In the genomic region with DNA sequence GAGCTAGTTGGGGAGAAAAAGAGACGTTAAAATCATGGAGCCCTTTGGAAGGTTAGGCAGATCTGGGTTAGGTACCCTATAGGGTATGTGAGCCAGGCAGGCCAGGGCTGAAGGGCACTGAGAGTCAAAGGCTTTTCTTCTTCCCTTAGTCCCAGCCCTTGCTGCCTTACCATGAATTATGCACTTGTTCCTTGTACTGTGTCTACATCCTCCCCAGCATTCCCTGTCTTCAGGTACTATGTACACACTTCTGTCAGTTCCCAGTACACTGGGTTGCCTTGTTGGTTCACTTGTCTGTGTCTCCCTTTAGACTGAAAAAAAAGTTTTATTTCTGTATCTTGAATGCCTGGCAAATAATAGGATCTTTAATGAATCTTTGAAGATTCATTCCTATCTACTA, we compare ENCODE assay signal across 24 cellular contexts. TPM values are rescaled to one million over a fixed set of nuclear protein-coding genes. Genes with fewer than 3 reads are reported as not detected.
DNase-seq lines count a peak whose midpoint lies in the region; ATAC-seq and TF ChIP-seq lines count a peak whose summit lies in the region.
"Had no signal": no experiment of that assay in that cellular context is flagged by ENCODE, and none has a peak within 500 bp of the region (broad histone marks: within the 10 kb centered on the region; RNA-seq: fewer than 3 reads in every experiment).

No MANE protein-coding gene starts in this region.

- no peak for TF ChIP-seq RAD21 in SK-N-SH (IDR thresholded peaks at IDR 0.05; ENCODE audit: low read length)

- H3K9me3 Mint-ChIP-seq in progenitor cell of endocrine pancreas (ENCODE audit: low read depth), result peaks cover 4% of the 10 kb centered on the region
- H3K9me3 Mint-ChIP-seq: activated naive CD8-positive, alpha-beta T cell treated with anti-CD3 and anti-CD28 coated beads, Interleukin-2, amount 50 U/mL, for 24 hours; activated T-helper 2 cell treated with anti-CD3 and anti-CD28 coated beads, Interferon-gamma antibody, Interleukin-2, Interleukin-4, amounts not matched to agents 10 μg/mL and 5 μg/mL and 100 μg/mL, durations not matched to agents 14 hours and 24 hours and 36 hours; memory B cell; neural crest cell had no signal

- CTCF ChIA-PET in SK-N-SH (lab: Yijun Ruan, JAX), result no interaction called here

- peaks cover 8% of the 10 kb centered on the region for H3K79me1 ChIP-seq in mesendoderm (ENCODE audit: low read length)

- H3K79me2 ChIP-seq in SK-N-SH (ENCODE audit: insufficient read depth), result peaks cover 80% of the 10 kb centered on the region
- no peaks in the 10 kb centered on the region for H3K79me2 ChIP-seq in mesendoderm (ENCODE audit: control insufficient read depth, insufficient read depth, low read length)

- no peak overlapping the region for H3K4me3 ChIP-seq in SK-N-SH (ENCODE audit: low read depth in 2 of 2, low read length in 1 of 2)
- H3K4me3 ChIP-seq in tibial artery, result no peak overlapping the region
- no peak overlapping the region for H3K4me3 ChIP-seq in mesendoderm (ENCODE audit: low read length)
- H3K4me3 ChIP-seq: heart right ventricle, right atrium auricular region, SJCRH30, testis had no signal

- intact Hi-C loops in tibial artery (cut with DNase I; ENCODE audit: low total_unique reads), result no loop called here

- H2AFZ ChIP-seq in SK-N-SH (ENCODE audit: low read depth), result no peak overlapping the region

- TF ChIP-seq EP300 in SK-N-SH (IDR thresholded peaks at IDR 0.05; ENCODE audit: borderline replicate concordance in 1 of 2, low read depth in 1 of 2, low read length in 1 of 2), result no peak

- no peak overlapping the region for H4K8ac ChIP-seq in mesendoderm (ENCODE audit: low read depth, low read length)

- H3K4ac ChIP-seq in mesendoderm (ENCODE audit: low read depth, low read length), result no peak overlapping the region

- no peak overlapping the region for H3K23ac ChIP-seq in mesendoderm (ENCODE audit: low read length)

- H3K18ac ChIP-seq in mesendoderm (ENCODE audit: low read length), result no peak overlapping the region

- H3K9me2 ChIP-seq in SK-N-SH, result no peaks in the 10 kb centered on the region

- POLR2A ChIA-PET in SK-N-SH (lab: Yijun Ruan, JAX), result no interaction called here

- no peak overlapping the region for H2BK5ac ChIP-seq in mesendoderm (ENCODE audit: low read length)

- H3K56ac ChIP-seq in mesendoderm (ENCODE audit: low read length), result no peak overlapping the region

- H3K4me1 Mint-ChIP-seq in progenitor cell of endocrine pancreas (ENCODE audit: low read depth), result no peaks in the 10 kb centered on the region
- H3K4me1 Mint-ChIP-seq: neural crest cell had no signal

- peaks cover 6% of the 10 kb centered on the region for H3K36me3 Mint-ChIP-seq in progenitor cell of endocrine pancreas (ENCODE audit: insufficient read depth)

- peak overlapping the region; percentile 27; the same call in 1 of the 2 replicates for H3K4me2 ChIP-seq in SK-N-SH
- no peak overlapping the region for H3K4me2 ChIP-seq in mesendoderm (ENCODE audit: low read length)

- H3K9ac ChIP-seq in SK-N-SH (peak overlapping the region; percentile 30; the same call in 1 of the 2 replicates), mesendoderm (ENCODE audit: low read length) (no peak overlapping the region)

- no peaks in the 10 kb centered on the region for H3K36me3 ChIP-seq in SK-N-SH (replicated peaks in 1 of 2; ENCODE audit: control insufficient read depth in 1 of 2, insufficient read depth in 2 of 2, low read length in 1 of 2)
- H3K36me3 ChIP-seq in tibial artery, result peaks cover 0 to 7% (median 6%) of the 10 kb centered on the region in 3 donors
- no peaks in the 10 kb centered on the region for H3K36me3 ChIP-seq in mesendoderm (ENCODE audit: control insufficient read depth, insufficient read depth, low read length)

- H3K4me3 Mint-ChIP-seq in progenitor cell of endocrine pancreas (ENCODE audit: low read depth), result no peak overlapping the region
- H3K4me3 Mint-ChIP-seq: activated naive CD8-positive, alpha-beta T cell treated with anti-CD3 and anti-CD28 coated beads, Interleukin-2, amount 50 U/mL, for 24 hours; memory B cell; neural crest cell had no signal

- H2AK5ac ChIP-seq in mesendoderm (ENCODE audit: low read length), result no peak overlapping the region

- H3K9me3 ChIP-seq in SK-N-SH (no peaks in the 10 kb centered on the region), tibial artery (no peaks in the 10 kb centered on the region)
- H3K9me3 ChIP-seq: heart right ventricle, right atrium auricular region, SJCRH30, testis had no signal

- WGBS in SK-N-SH (ENCODE audit: low lambda C conversion rate), result 100% methylated on average over 1 of the region's 1 CpG
- no CpG with 5 or more reads among the region's 1 CpG for WGBS in mesendoderm (ENCODE audit: extremely low coverage, insufficient coverage, low lambda C conversion rate)

- H3K27ac ChIP-seq in SK-N-SH (ENCODE audit: low read depth in 2 of 2, low read length in 1 of 2) (peak overlapping the region; percentile 56 to 75; a peak in 3 of 4 replicates), foreskin keratinocyte (peak overlapping the region; percentile 26), tibial artery (peak overlapping the region; percentile 45 to 63), mesendoderm (ENCODE audit: low read depth, low read length) (no peak overlapping the region)
- H3K27ac ChIP-seq: C4-2B, heart right ventricle, right atrium auricular region, SJCRH30, testis had no signal

- no peak overlapping the region for H2BK15ac ChIP-seq in mesendoderm (replicated peaks; ENCODE audit: low read depth)

- DNase-seq in SK-N-SH (no peak), foreskin keratinocyte (no peak), progenitor cell of endocrine pancreas (ENCODE audit: low spot score, unreplicated experiment) (no peak), tibial artery (no peak), mesendoderm (no peak)
- DNase-seq: activated naive CD8-positive, alpha-beta T cell treated with anti-CD3 and anti-CD28 coated beads, Interleukin-2, amount 50 U/mL, for 24 hours; DMS 273 treated with DMSO at 0.1 percent for 48 hours; heart right ventricle; NCI-H1417 treated with DMSO at 0.1 percent for 48 hours; NCI-H526 treated with DMSO at 0.1 percent for 48 hours; SJCRH30; T-helper 9 cell; testis had no signal

- no peaks in the 10 kb centered on the region; the same call in 1 of the 2 replicates for H4K20me1 ChIP-seq in SK-N-SH (ENCODE audit: insufficient read depth)

- H3K27me3 ChIP-seq in SK-N-SH (ENCODE audit: insufficient read depth), result no peaks in the 10 kb centered on the region
- H3K27me3 ChIP-seq in foreskin keratinocyte, result no peaks in the 10 kb centered on the region
- H3K27me3 ChIP-seq in tibial artery, result no peaks in the 10 kb centered on the region
- no peaks in the 10 kb centered on the region for H3K27me3 ChIP-seq in mesendoderm (ENCODE audit: insufficient read depth, low read length, poor library complexity)
- H3K27me3 ChIP-seq: heart right ventricle, right atrium auricular region, SJCRH30, testis had no signal

- peaks cover 54% of the 10 kb centered on the region for H3F3A ChIP-seq in SK-N-SH (replicated peaks; ENCODE audit: insufficient read depth)

- ATAC-seq in SK-N-SH treated with all-trans-retinoic acid at 6 μM for 48 hours, result no peak
- ATAC-seq in foreskin keratinocyte, result no peak
- no peak for ATAC-seq in HG03095 (IDR thresholded peaks at IDR 0.05; ENCODE audit: unreplicated experiment)
- no peak for ATAC-seq in HG03139 (IDR thresholded peaks at IDR 0.05; ENCODE audit: unreplicated experiment)
- ATAC-seq: activated naive CD8-positive, alpha-beta T cell treated with anti-CD3 and anti-CD28 coated beads, Interleukin-2, amount 50 U/mL, for 24 hours; heart right ventricle had no signal

- H3K27me3 Mint-ChIP-seq in progenitor cell of endocrine pancreas, result no peaks in the 10 kb centered on the region
- H3K27me3 Mint-ChIP-seq: activated naive CD8-positive, alpha-beta T cell treated with anti-CD3 and anti-CD28 coated beads, Interleukin-2, amount 50 U/mL, for 24 hours; memory B cell had no signal

- no peak overlapping the region for H2BK120ac ChIP-seq in mesendoderm (ENCODE audit: low read depth, low read length)

- no peak for TF ChIP-seq CTCF in SK-N-SH (IDR thresholded peaks at IDR 0.05)
- TF ChIP-seq CTCF in foreskin keratinocyte (conservative IDR thresholded peaks at IDR 0.05), result no peak
- no peak for TF ChIP-seq CTCF in progenitor cell of endocrine pancreas (IDR thresholded peaks at IDR 0.05; ENCODE audit: unreplicated experiment)
- no peak for TF ChIP-seq CTCF in tibial artery (IDR thresholded peaks at IDR 0.05)

- H3K4me1 ChIP-seq in SK-N-SH (ENCODE audit: control insufficient read depth in 1 of 2, insufficient read depth in 2 of 2, low read depth in 1 of 2, low read length in 1 of 2) (peaks cover 0 to 34% of the 10 kb centered on the region in 2 experiments; a peak in 2 of 4 replicates), foreskin keratinocyte (peaks cover 36% of the 10 kb centered on the region), tibial artery (peaks cover 0 to 75% (median 41%) of the 10 kb centered on the region in 4 donors), mesendoderm (ENCODE audit: control insufficient read depth, low read depth, low read length) (no peaks in the 10 kb centered on the region)
- H3K4me1 ChIP-seq: SJCRH30, testis had no signal

- no peak overlapping the region for H4K5ac ChIP-seq in mesendoderm (ENCODE audit: low read length)

- H3K27ac Mint-ChIP-seq in progenitor cell of endocrine pancreas, result peak overlapping the region; percentile 73
- H3K27ac Mint-ChIP-seq: activated naive CD8-positive, alpha-beta T cell treated with anti-CD3 and anti-CD28 coated beads, Interleukin-2, amount 50 U/mL, for 24 hours; activated T-helper 2 cell treated with anti-CD3 and anti-CD28 coated beads, Interferon-gamma antibody, Interleukin-2, Interleukin-4, amounts not matched to agents 10 μg/mL and 5 μg/mL and 100 μg/mL, durations not matched to agents 14 hours and 24 hours and 36 hours; memory B cell had no signal

RNA-seq across cellular contexts. Expression of a gene that starts 16.9 kb away (rescaled TPM):
- polyA plus RNA-seq in SK-N-SH (2012; rRNA removed) (21.7 and 32.1 TPM in 2 replicates), foreskin keratinocyte (17.8 and 19.2 TPM in 2 replicates)
- polyA plus RNA-seq in SK-N-SH (2012; cell fraction: cytosol; rRNA removed), result 18.4 and 24.3 TPM in 2 replicates
- polyA plus RNA-seq in SK-N-SH (2012; cell fraction: nucleus; rRNA removed), result 22.4 and 31.8 TPM in 2 replicates
- total RNA-seq in foreskin keratinocyte (20.8 and 24.0 TPM in 2 replicates), progenitor cell of endocrine pancreas (27.3 and 27.4 TPM in 2 replicates)
- 15.3 TPM for polyA plus RNA-seq in mesendoderm (2013, experiment 1 of 2)
- polyA plus RNA-seq in mesendoderm (2013, experiment 2 of 2), result 14.5 TPM

RNA-seq across cellular contexts. Expression of a gene that starts 35.2 kb away (rescaled TPM):
- polyA plus RNA-seq in SK-N-SH (2012; rRNA removed) (9.8 and 10.7 TPM in 2 replicates), foreskin keratinocyte (41.3 and 43.1 TPM in 2 replicates)
- polyA plus RNA-seq in SK-N-SH (2012; cell fraction: cytosol; rRNA removed), result 8.0 and 8.6 TPM in 2 replicates
- polyA plus RNA-seq in SK-N-SH (2012; cell fraction: nucleus; rRNA removed), result 41.7 and 60.0 TPM in 2 replicates
- total RNA-seq in foreskin keratinocyte (80.9 and 86.6 TPM in 2 replicates), progenitor cell of endocrine pancreas (41.9 and 44.7 TPM in 2 replicates)
- 30.4 TPM for polyA plus RNA-seq in mesendoderm (2013, experiment 1 of 2)
- polyA plus RNA-seq in mesendoderm (2013, experiment 2 of 2), result 31.2 TPM

RNA-seq across cellular contexts. Expression of a gene that starts 36.6 kb away (rescaled TPM):
- polyA plus RNA-seq in SK-N-SH (2012; rRNA removed) (not detected in 2 replicates), foreskin keratinocyte (0.65 and 0.84 TPM in 2 replicates)
- polyA plus RNA-seq in SK-N-SH (2012; cell fraction: cytosol; rRNA removed), result not detected in 2 replicates
- not detected in 2 replicates for polyA plus RNA-seq in SK-N-SH (2012; cell fraction: nucleus; rRNA removed)
- total RNA-seq in foreskin keratinocyte (0.71 and 0.92 TPM in 2 replicates), progenitor cell of endocrine pancreas (2.6 and 4.6 TPM in 2 replicates)
- 10.6 TPM for polyA plus RNA-seq in mesendoderm (2013, experiment 1 of 2)
- polyA plus RNA-seq in mesendoderm (2013, experiment 2 of 2), result 11.4 TPM
- total RNA-seq: A172; activated CD8-positive, alpha-beta memory T cell treated with anti-CD3 and anti-CD28 coated beads for 36 hours; activated T-helper 2 cell treated with anti-CD3 and anti-CD28 coated beads, Interferon-gamma antibody, Interleukin-2, Interleukin-4, amounts not matched to agents 10 μg/mL and 5 μg/mL and 100 μg/mL, durations not matched to agents 14 hours and 24 hours and 36 hours; cardiac septum; heart right ventricle; right atrium auricular region had no signal

RNA-seq across cellular contexts. Expression of a gene that starts 54.2 kb away (rescaled TPM):
- polyA plus RNA-seq in SK-N-SH (2012; rRNA removed), result 3.2 TPM in 2 replicates
- 0.73 and 1.2 TPM in 2 replicates for polyA plus RNA-seq in SK-N-SH (2012; cell fraction: cytosol; rRNA removed)
- polyA plus RNA-seq in SK-N-SH (2012; cell fraction: nucleus; rRNA removed), result 14.7 and 18.9 TPM in 2 replicates
- total RNA-seq in foreskin keratinocyte, result 1.3 TPM in 2 replicates
- 1.1 and 1.3 TPM in 2 replicates for polyA plus RNA-seq in foreskin keratinocyte
- total RNA-seq in progenitor cell of endocrine pancreas, result 14.8 and 17.9 TPM in 2 replicates
- 4.2 TPM for polyA plus RNA-seq in mesendoderm (2013, experiment 1 of 2)
- 4.1 TPM for polyA plus RNA-seq in mesendoderm (2013, experiment 2 of 2)
